9 cellular contexts compared by ENCODE assay signal in the genomic region with DNA sequence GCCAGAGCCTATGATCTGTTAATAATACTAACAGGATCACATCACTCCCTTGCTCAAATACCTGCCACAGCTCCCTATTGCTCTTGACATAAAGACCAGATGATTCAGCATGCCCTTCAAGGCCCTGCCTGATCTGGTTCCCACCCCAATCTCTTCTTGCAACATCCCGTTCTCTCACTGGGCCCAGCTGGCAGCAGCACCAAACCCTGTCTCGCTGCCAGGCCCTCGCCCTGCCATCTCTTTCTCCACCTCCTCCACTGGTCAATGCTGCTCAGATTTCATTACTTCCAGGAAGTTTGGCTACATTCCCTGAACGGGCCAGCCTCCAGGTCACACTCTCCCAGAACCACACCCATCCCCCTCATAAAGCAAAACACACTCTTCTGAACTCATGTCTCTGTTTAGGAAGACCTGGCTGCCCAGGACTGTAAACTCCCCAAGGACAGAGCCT. TPM values are rescaled to one million over a fixed set of nuclear protein-coding genes. Genes with fewer than 3 reads are reported as not detected.
DNase-seq lines count a peak whose midpoint lies in the region; ATAC-seq and TF ChIP-seq lines count a peak whose summit lies in the region.
"Had no signal": no experiment of that assay in that cellular context is flagged by ENCODE, and none has a peak within 500 bp of the region (broad histone marks: within the 10 kb centered on the region; RNA-seq: fewer than 3 reads in every experiment).

No MANE protein-coding gene starts in this region.

- H3K9me2 ChIP-seq in GM23338 (ENCODE audit: insufficient read depth) = peaks cover 17% of the 10 kb centered on the region; the same call in 1 of the 2 replicates

- H3K9me3 Mint-ChIP-seq in GM23338 (no peaks in the 10 kb centered on the region), WTC11 (no peaks in the 10 kb centered on the region)
- H3K9me3 Mint-ChIP-seq in activated CD4-positive, alpha-beta memory T cell treated with anti-CD3 and anti-CD28 coated beads for 36 hours = no peaks in the 10 kb centered on the region
- H3K9me3 Mint-ChIP-seq in activated naive CD4-positive, alpha-beta T cell treated with anti-CD3 and anti-CD28 coated beads for 36 hours = no peaks in the 10 kb centered on the region

- H3K9me3 ChIP-seq in duodenal mucosa (ENCODE audit: control insufficient read depth in 1 of 2, low read length in 2 of 2) = no peaks in the 10 kb centered on the region

- no peak overlapping the region for H3K9ac ChIP-seq in duodenal mucosa (ENCODE audit: low read depth in 1 of 2, low read length in 2 of 2)

- no peak for TF ChIP-seq CTCF in AG09319 (IDR thresholded peaks at IDR 0.05; ENCODE audit: low read depth, low read length)
- TF ChIP-seq CTCF in GM23338 (conservative IDR thresholded peaks at IDR 0.05; ENCODE audit: low read depth in 2 of 2) = no peak
- TF ChIP-seq CTCF in WTC11 (IDR thresholded peaks at IDR 0.05) = no peak

- CTCF ChIA-PET in activated CD4-positive, alpha-beta memory T cell treated with anti-CD3 and anti-CD28 coated beads for 36 hours (lab: Charles Lee) = no interaction called here
- CTCF ChIA-PET in activated naive CD4-positive, alpha-beta T cell treated with anti-CD3 and anti-CD28 coated beads for 36 hours (lab: Charles Lee) = interaction anchor here (0.7 kb wide), 1 partner anchor 203 kb away, joined by 3 read pairs; no protein-coding TSS in a partner anchor
- CTCF ChIA-PET in WTC11 (lab: Charles Lee) = no interaction called here

- H3K36me3 ChIP-seq in duodenal mucosa (ENCODE audit: control insufficient read depth in 1 of 2, insufficient read depth in 2 of 2, low read length in 2 of 2) = no peaks in the 10 kb centered on the region
- no peaks in the 10 kb centered on the region for H3K36me3 ChIP-seq in GM23338 (ENCODE audit: insufficient read depth)

- H3K4me1 ChIP-seq in duodenal mucosa (ENCODE audit: control insufficient read depth in 1 of 2, insufficient read depth in 2 of 2, low read length in 2 of 2) (peaks cover 13 to 14% of the 10 kb centered on the region in 2 donors), GM23338 (ENCODE audit: insufficient read depth) (no peaks in the 10 kb centered on the region)

- peaks cover 10% of the 10 kb centered on the region for H3K4me1 Mint-ChIP-seq in GM23338
- peaks cover 5% of the 10 kb centered on the region for H3K4me1 Mint-ChIP-seq in activated CD4-positive, alpha-beta memory T cell treated with anti-CD3 and anti-CD28 coated beads for 36 hours (ENCODE audit: low read depth)
- H3K4me1 Mint-ChIP-seq in activated naive CD4-positive, alpha-beta T cell treated with anti-CD3 and anti-CD28 coated beads for 36 hours (ENCODE audit: low read depth) = peaks cover 7% of the 10 kb centered on the region
- H3K4me1 Mint-ChIP-seq in WTC11 = peaks cover 9% of the 10 kb centered on the region

- intact Hi-C loops in activated CD4-positive, alpha-beta memory T cell treated with anti-CD3 and anti-CD28 coated beads for 36 hours (cut with micrococcal nuclease) = no loop called here
- intact Hi-C loops in activated naive CD4-positive, alpha-beta T cell treated with anti-CD3 and anti-CD28 coated beads for 36 hours (cut with micrococcal nuclease) = no loop called here

- H3K27me3 ChIP-seq in duodenal mucosa (ENCODE audit: control insufficient read depth in 1 of 2, insufficient read depth in 2 of 2, low read length in 2 of 2) (no peaks in the 10 kb centered on the region), GM23338 (ENCODE audit: insufficient read depth) (no peaks in the 10 kb centered on the region)

- H3K27ac ChIP-seq in duodenal mucosa (ENCODE audit: low read depth, low read length) = peak overlapping the region; percentile 10
- no peak overlapping the region for H3K27ac ChIP-seq in GM23338 (ENCODE audit: low read depth)

- ATAC-seq in GM23338 (no peak), WTC11 (no peak)

- H3K4me3 Mint-ChIP-seq in GM23338 (no peak overlapping the region), WTC11 (no peak overlapping the region)
- H3K4me3 Mint-ChIP-seq in activated CD4-positive, alpha-beta memory T cell treated with anti-CD3 and anti-CD28 coated beads for 36 hours = no peak overlapping the region
- H3K4me3 Mint-ChIP-seq in activated naive CD4-positive, alpha-beta T cell treated with anti-CD3 and anti-CD28 coated beads for 36 hours = no peak overlapping the region

- H3K36me3 Mint-ChIP-seq in GM23338 (ENCODE audit: low read depth) (no peaks in the 10 kb centered on the region), WTC11 (no peaks in the 10 kb centered on the region)
- no peaks in the 10 kb centered on the region for H3K36me3 Mint-ChIP-seq in activated CD4-positive, alpha-beta memory T cell treated with anti-CD3 and anti-CD28 coated beads for 36 hours
- no peaks in the 10 kb centered on the region for H3K36me3 Mint-ChIP-seq in activated naive CD4-positive, alpha-beta T cell treated with anti-CD3 and anti-CD28 coated beads for 36 hours (ENCODE audit: low read depth)

- POLR2A ChIA-PET in activated CD4-positive, alpha-beta memory T cell treated with anti-CD3 and anti-CD28 coated beads for 36 hours (lab: Charles Lee) = no interaction called here
- POLR2A ChIA-PET in WTC11 (lab: Charles Lee) = interaction anchor here (1.0 kb wide), 1 partner anchor 14 kb away, joined by 3 read pairs; no protein-coding TSS in a partner anchor

- H3K27me3 Mint-ChIP-seq in GM23338 (ENCODE audit: insufficient read depth, low read depth, poor library complexity) (peaks cover 5% of the 10 kb centered on the region), WTC11 (ENCODE audit: low read depth) (peaks cover 22% of the 10 kb centered on the region)
- no peaks in the 10 kb centered on the region for H3K27me3 Mint-ChIP-seq in activated CD4-positive, alpha-beta memory T cell treated with anti-CD3 and anti-CD28 coated beads for 36 hours
- no peaks in the 10 kb centered on the region for H3K27me3 Mint-ChIP-seq in activated naive CD4-positive, alpha-beta T cell treated with anti-CD3 and anti-CD28 coated beads for 36 hours (ENCODE audit: low read depth)

- H3K4me3 ChIP-seq in duodenal mucosa (ENCODE audit: low read depth in 1 of 2, low read length in 2 of 2) = no peak overlapping the region
- H3K4me3 ChIP-seq in GM23338 = no peak overlapping the region

- no peak overlapping the region for H3K27ac Mint-ChIP-seq in GM23338
- H3K27ac Mint-ChIP-seq in activated CD4-positive, alpha-beta memory T cell treated with anti-CD3 and anti-CD28 coated beads for 36 hours = no peak overlapping the region
- H3K27ac Mint-ChIP-seq in activated naive CD4-positive, alpha-beta T cell treated with anti-CD3 and anti-CD28 coated beads for 36 hours = no peak overlapping the region
- no peak overlapping the region for H3K27ac Mint-ChIP-seq in WTC11

- H3F3A ChIP-seq in GM23338 (replicated peaks; ENCODE audit: low read depth) = no peaks in the 10 kb centered on the region

- no peaks in the 10 kb centered on the region for H4K20me1 ChIP-seq in GM23338 (replicated peaks; ENCODE audit: insufficient read depth)

- no peaks in the 10 kb centered on the region for H3K79me2 ChIP-seq in GM23338 (replicated peaks; ENCODE audit: insufficient read depth)

- DNase-seq in AG09319 (ENCODE audit: extremely low read depth, low read depth) (peak; percentile 98), NCI-H2029 treated with DMSO at 0.1 percent for 48 hours (lab: John Stamatoyannopoulos, UW) (peak; percentile 99), mucosa of gallbladder (ENCODE audit: low spot score) (peak; percentile 86), GM23338 (ENCODE audit: low spot score) (no peak), WTC11 (ENCODE audit: low spot score) (no peak)
- DNase-seq in activated CD4-positive, alpha-beta memory T cell treated with anti-CD3 and anti-CD28 coated beads for 36 hours = no peak
- no peak for DNase-seq in activated naive CD4-positive, alpha-beta T cell treated with anti-CD3 and anti-CD28 coated beads for 36 hours
- DNase-seq: DND-41 had no signal

- H3K4me2 ChIP-seq in GM23338 = no peak overlapping the region

- no peak overlapping the region for H2AFZ ChIP-seq in GM23338

TF ChIP-seq in GM23338, 12 proteins besides CTCF, POLR2A, EP300 and RAD21 (continues in another document):
- TF ChIP-seq NANOG (IDR thresholded peaks at IDR 0.05; ENCODE audit: borderline replicate concordance) (no peak), STAT1 (IDR thresholded peaks at IDR 0.05; ENCODE audit: unreplicated experiment) (no peak), POLR2AphosphoS5 (IDR thresholded peaks at IDR 0.05; ENCODE audit: low read depth) (no peak)

TF ChIP-seq in WTC11, 78 proteins besides CTCF, POLR2A, EP300 and RAD21 (continues in another document):
- TF ChIP-seq FOXJ3 (CRISPR knock-in tag; IDR thresholded peaks at IDR 0.05; ENCODE audit: borderline replicate concordance) = no peak

RNA-seq across cellular contexts. Expression of gene BCAT2, which starts 8.6 kb away (rescaled TPM):
- total RNA-seq in mucosa of gallbladder (56.3 TPM), WTC11 (2021) (38.7 to 48.5 TPM (median 47.7 TPM) in 3 replicates)
- total RNA-seq in GM23338 (2014; rRNA removed; shearing (Covaris generic)) = 30.6 and 53.5 TPM in 2 replicates
- polyA plus RNA-seq in GM23338 (2016; fragmentation: Nextera tagmentation; extraction: Ambion mirVana) = 30.4 and 35.8 TPM in 2 replicates
- total RNA-seq in activated CD4-positive, alpha-beta memory T cell treated with anti-CD3 and anti-CD28 coated beads for 36 hours = 10 to 100 TPM; 59.8 to 61.5 TPM
- 10 to 100 TPM; 66.4 to 66.8 TPM for total RNA-seq in activated naive CD4-positive, alpha-beta T cell treated with anti-CD3 and anti-CD28 coated beads for 36 hours

RNA-seq across cellular contexts. Expression of gene HSD17B14, which starts 16.9 kb away (rescaled TPM):
- total RNA-seq in mucosa of gallbladder = 10.6 TPM
- 5.0 and 8.4 TPM in 2 replicates for total RNA-seq in GM23338 (2014; rRNA removed; shearing (Covaris generic))
- 11.6 and 11.7 TPM in 2 replicates for polyA plus RNA-seq in GM23338 (2016; fragmentation: Nextera tagmentation; extraction: Ambion mirVana)
- under 1 TPM in 1 of 2 experiments, not detected in 1; 0.31 TPM for total RNA-seq in activated CD4-positive, alpha-beta memory T cell treated with anti-CD3 and anti-CD28 coated beads for 36 hours
- under 1 TPM in 1 of 2 experiments, not detected in 1; 0.50 TPM for total RNA-seq in activated naive CD4-positive, alpha-beta T cell treated with anti-CD3 and anti-CD28 coated beads for 36 hours
- total RNA-seq in WTC11 (2021) = 11.4 to 18.2 TPM (median 17.0 TPM) in 3 replicates

RNA-seq across cellular contexts. Expression of gene PLEKHA4, which starts 49.0 kb away (rescaled TPM):
- total RNA-seq in mucosa of gallbladder (18.9 TPM), WTC11 (2021) (14.8 to 17.7 TPM (median 16.8 TPM) in 3 replicates)
- total RNA-seq in GM23338 (2014; rRNA removed; shearing (Covaris generic)) = 12.3 and 15.1 TPM in 2 replicates
- 10.9 and 12.2 TPM in 2 replicates for polyA plus RNA-seq in GM23338 (2016; fragmentation: Nextera tagmentation; extraction: Ambion mirVana)
- total RNA-seq in activated CD4-positive, alpha-beta memory T cell treated with anti-CD3 and anti-CD28 coated beads for 36 hours = 10 to 100 TPM; 10.5 to 11.0 TPM
- total RNA-seq in activated naive CD4-positive, alpha-beta T cell treated with anti-CD3 and anti-CD28 coated beads for 36 hours = 1 to 10 TPM; 8.3 to 8.8 TPM

RNA-seq across cellular contexts. Expression of gene PPP1R15A, which starts 52.8 kb away (rescaled TPM):
- 42.7 TPM for total RNA-seq in mucosa of gallbladder
- total RNA-seq in GM23338 (2014; rRNA removed; shearing (Covaris generic)) = 14.5 and 15.8 TPM in 2 replicates
- 14.0 and 14.4 TPM in 2 replicates for polyA plus RNA-seq in GM23338 (2016; fragmentation: Nextera tagmentation; extraction: Ambion mirVana)
- total RNA-seq in activated CD4-positive, alpha-beta memory T cell treated with anti-CD3 and anti-CD28 coated beads for 36 hours = 10 to 100 TPM; 49.7 to 52.0 TPM
- total RNA-seq in activated naive CD4-positive, alpha-beta T cell treated with anti-CD3 and anti-CD28 coated beads for 36 hours = 10 to 100 TPM; 96.5 to 97.4 TPM
- 17.0 to 19.5 TPM (median 17.9 TPM) in 3 replicates for total RNA-seq in WTC11 (2021)

Comparison
In these comparisons a context has a peak if more than half of its experiments do, and no peak if none do; other contexts are left out.
1. DNase-seq: peak in AG09319 (single experiment), NCI-H2029 treated with DMSO at 0.1 percent for 48 hours (single experiment) and mucosa of gallbladder (single experiment); none in GM23338 (single experiment), activated CD4-positive, alpha-beta memory T cell treated with anti-CD3 and anti-CD28 coated beads for 36 hours (single experiment), activated naive CD4-positive, alpha-beta T cell treated with anti-CD3 and anti-CD28 coated beads for 36 hours (single experiment) and WTC11 (single experiment).